ENCODE assay signal across 14 cellular contexts in genomic region chr2:240963065-240963375, GRCh38. TPM values are rescaled to one million over a fixed set of nuclear protein-coding genes. Genes with fewer than 3 reads are reported as not detected.
DNase-seq lines count a peak whose midpoint lies in the region; ATAC-seq and TF ChIP-seq lines count a peak whose summit lies in the region.
"Had no signal": no experiment of that assay in that cellular context is flagged by ENCODE, and none has a peak within 500 bp of the region (broad histone marks: within the 10 kb centered on the region; RNA-seq: fewer than 3 reads in every experiment).

No MANE protein-coding gene starts in this region.

- POLR2A ChIA-PET in MCF 10A (lab: Yijun Ruan, JAX) = no interaction called here

- BruUV-seq in MCF 10A (replicated peaks; lab: Mats Ljungman, UMichigan) = no TSS peak

- H3K9ac ChIP-seq in parathyroid adenoma = no peak overlapping the region

- peak overlapping the region; percentile 91 for H2AFZ ChIP-seq in parathyroid adenoma

- H3K4me3 ChIP-seq in breast epithelium (no peak overlapping the region), right cardiac atrium (ENCODE audit: low read length) (no peak overlapping the region), parathyroid adenoma (ENCODE audit: low read depth, low read length) (no peak overlapping the region), urinary bladder (ENCODE audit: low read depth, low read length) (no peak overlapping the region)

- H3K4me1 Mint-ChIP-seq in MCF 10A (ENCODE audit: insufficient read depth, unreplicated experiment) = no peaks in the 10 kb centered on the region

- H3K9me3 ChIP-seq in breast epithelium (no peaks in the 10 kb centered on the region), right cardiac atrium (ENCODE audit: control insufficient read depth, low read length) (no peaks in the 10 kb centered on the region), parathyroid adenoma (ENCODE audit: control insufficient read depth, low read length) (no peaks in the 10 kb centered on the region)
- H3K9me3 ChIP-seq: neutrophil had no signal

- H3K27me3 ChIP-seq in breast epithelium = no peaks in the 10 kb centered on the region
- no peaks in the 10 kb centered on the region for H3K27me3 ChIP-seq in right cardiac atrium (ENCODE audit: control insufficient read depth, insufficient read depth)
- H3K27me3 ChIP-seq in parathyroid adenoma (ENCODE audit: control insufficient read depth, insufficient read depth, low read length) = no peaks in the 10 kb centered on the region

- H3K9me3 Mint-ChIP-seq in MCF 10A (ENCODE audit: unreplicated experiment) = no peaks in the 10 kb centered on the region
- H3K9me3 Mint-ChIP-seq: stimulated activated naive B cell treated with anti-CD40 and anti-IgM and Interleukin-4, amounts not matched to agents 10 μg/mL and 1 μg/mL and 100 μg/mL, for 72 hours had no signal

- TF ChIP-seq CTCF in breast epithelium (IDR thresholded peaks at IDR 0.05) (no peak), MCF 10A (IDR thresholded peaks at IDR 0.05; ENCODE audit: unreplicated experiment) (no peak), parathyroid adenoma (IDR thresholded peaks at IDR 0.05) (no peak)

- peak overlapping the region; percentile 22 to 93 for H3K27ac ChIP-seq in breast epithelium
- no peak overlapping the region for H3K27ac ChIP-seq in right cardiac atrium (ENCODE audit: low read length)
- peak overlapping the region; percentile 93 for H3K27ac ChIP-seq in parathyroid adenoma
- peak overlapping the region; percentile 70 for H3K27ac ChIP-seq in urinary bladder (ENCODE audit: low read depth)
- H3K27ac ChIP-seq: neutrophil had no signal

- peak overlapping the region; percentile 15 for H3K4me2 ChIP-seq in parathyroid adenoma (ENCODE audit: low read length)

- no peak for TF ChIP-seq POLR2A in breast epithelium (IDR thresholded peaks at IDR 0.05)

- WGBS in right cardiac atrium = 85% methylated on average over 10 of the region's 10 CpGs
- 93% methylated on average over 10 of the region's 10 CpGs for WGBS in urinary bladder

- no peaks in the 10 kb centered on the region for H3K4me1 ChIP-seq in breast epithelium
- peaks cover 5% of the 10 kb centered on the region for H3K4me1 ChIP-seq in right cardiac atrium (ENCODE audit: control insufficient read depth, insufficient read depth, low read length)
- peaks cover 32% of the 10 kb centered on the region for H3K4me1 ChIP-seq in parathyroid adenoma
- H3K4me1 ChIP-seq in urinary bladder (ENCODE audit: insufficient read depth) = peaks cover 1% of the 10 kb centered on the region

- intact Hi-C loops in breast epithelium (cut with DNase I; ENCODE audit: low total_unique reads) (no loop called here), MCF 10A (cut with micrococcal nuclease) (no loop called here), right cardiac atrium (cut with DNase I) (no loop called here)

- ATAC-seq in right cardiac atrium = no peak
- ATAC-seq: activated CD8-positive, alpha-beta T cell treated with anti-CD3 and anti-CD28 coated beads, Interleukin-2, amount 10 ng/mL, durations not matched to agents 7 days and 5 days; stimulated activated naive B cell treated with anti-CD40 and anti-IgM and Interleukin-4, amounts not matched to agents 10 μg/mL and 1 μg/mL and 100 μg/mL, for 72 hours had no signal

- no peaks in the 10 kb centered on the region for H3K36me3 Mint-ChIP-seq in MCF 10A (ENCODE audit: insufficient read depth, unreplicated experiment)
- H3K36me3 Mint-ChIP-seq: stimulated activated naive B cell treated with anti-CD40 and anti-IgM and Interleukin-4, amounts not matched to agents 10 μg/mL and 1 μg/mL and 100 μg/mL, for 72 hours had no signal

- DNase-seq in breast epithelium (ENCODE audit: low spot score in 2 of 2) (peak in 1 of 2 donors; percentile 5), MCF 10A (ENCODE audit: unreplicated experiment) (no peak), right cardiac atrium (peak in 2 of 3 donors; percentile 7 to 51), NCI-H774 (lab: John Stamatoyannopoulos, UW) (no peak), NCI-H524 treated with DMSO at 0.1 percent for 48 hours (lab: John Stamatoyannopoulos, UW) (no peak), NCI-H69 (lab: John Stamatoyannopoulos, UW) (no peak)
- DNase-seq: activated CD8-positive, alpha-beta T cell treated with anti-CD3 and anti-CD28 coated beads, Interleukin-2, amount 10 ng/mL, durations not matched to agents 7 days and 5 days; mesendoderm; stimulated activated naive B cell treated with anti-CD40 and anti-IgM and Interleukin-4, amounts not matched to agents 10 μg/mL and 1 μg/mL and 100 μg/mL, for 72 hours had no signal

- CTCF ChIA-PET in MCF 10A (lab: Yijun Ruan, JAX) = no interaction called here

- H3K79me2 ChIP-seq in parathyroid adenoma = no peaks in the 10 kb centered on the region

- no peaks in the 10 kb centered on the region for H3K27me3 Mint-ChIP-seq in MCF 10A (ENCODE audit: insufficient read depth, unreplicated experiment)

- no peak overlapping the region for H3K27ac Mint-ChIP-seq in MCF 10A (ENCODE audit: low read depth, unreplicated experiment)
- H3K27ac Mint-ChIP-seq: activated CD8-positive, alpha-beta T cell treated with anti-CD3 and anti-CD28 coated beads, Interleukin-2, amount 10 ng/mL, durations not matched to agents 7 days and 5 days; stimulated activated naive B cell treated with anti-CD40 and anti-IgM and Interleukin-4, amounts not matched to agents 10 μg/mL and 1 μg/mL and 100 μg/mL, for 72 hours had no signal

- H3K4me3 Mint-ChIP-seq in MCF 10A (ENCODE audit: unreplicated experiment) = no peak overlapping the region
- H3K4me3 Mint-ChIP-seq: activated CD8-positive, alpha-beta T cell treated with anti-CD3 and anti-CD28 coated beads, Interleukin-2, amount 10 ng/mL, durations not matched to agents 7 days and 5 days; stimulated activated naive B cell treated with anti-CD40 and anti-IgM and Interleukin-4, amounts not matched to agents 10 μg/mL and 1 μg/mL and 100 μg/mL, for 72 hours had no signal

- H3K36me3 ChIP-seq in breast epithelium (no peaks in the 10 kb centered on the region), parathyroid adenoma (ENCODE audit: control insufficient read depth, insufficient read depth, low read length) (no peaks in the 10 kb centered on the region), urinary bladder (ENCODE audit: insufficient read depth) (no peaks in the 10 kb centered on the region)
- H3K36me3 ChIP-seq: neutrophil had no signal

RNA-seq across cellular contexts. Expression of gene SNED1, which starts 35.4 kb away (rescaled TPM):
- total RNA-seq in breast epithelium (10 to 100 TPM; 27.1 to 46.9 (median 35.2) TPM), MCF 10A (2022) (18.0 and 22.0 TPM in 2 replicates), right cardiac atrium (10 to 100 TPM; 13.8 to 19.2 (median 16.8) TPM), urinary bladder (11.5 TPM)
- polyA plus RNA-seq in right cardiac atrium (6.7 TPM), urinary bladder (17.1 TPM)

RNA-seq across cellular contexts. Expression of gene CROCC2, which starts 56.9 kb away (rescaled TPM):
- total RNA-seq in breast epithelium = under 1 TPM in 1 of 3 donors, not detected in 2; 0.33 TPM
- not detected in 2 replicates for total RNA-seq in MCF 10A (2022)
- total RNA-seq in right cardiac atrium = under 1 TPM in 1 of 4 donors, not detected in 3; 0.03 TPM
- polyA plus RNA-seq in right cardiac atrium = not detected
- not detected for total RNA-seq in urinary bladder
- 0.08 TPM for polyA plus RNA-seq in urinary bladder
- total RNA-seq: activated CD8-positive, alpha-beta T cell treated with anti-CD3 and anti-CD28 coated beads, Interleukin-2, amount 10 ng/mL, durations not matched to agents 7 days and 5 days; Daoy; endothelial cell of umbilical vein had no signal
- polyA plus RNA-seq: endothelial cell of umbilical vein had no signal

Comparison
In these comparisons a context has a peak if more than half of its experiments do, and no peak if none do; other contexts are left out.
1. DNase-seq: peak in right cardiac atrium (2 of 3); none in MCF 10A (single experiment), NCI-H774 (single experiment), NCI-H524 treated with DMSO at 0.1 percent for 48 hours (single experiment) and NCI-H69 (single experiment).